In the genomic region with DNA sequence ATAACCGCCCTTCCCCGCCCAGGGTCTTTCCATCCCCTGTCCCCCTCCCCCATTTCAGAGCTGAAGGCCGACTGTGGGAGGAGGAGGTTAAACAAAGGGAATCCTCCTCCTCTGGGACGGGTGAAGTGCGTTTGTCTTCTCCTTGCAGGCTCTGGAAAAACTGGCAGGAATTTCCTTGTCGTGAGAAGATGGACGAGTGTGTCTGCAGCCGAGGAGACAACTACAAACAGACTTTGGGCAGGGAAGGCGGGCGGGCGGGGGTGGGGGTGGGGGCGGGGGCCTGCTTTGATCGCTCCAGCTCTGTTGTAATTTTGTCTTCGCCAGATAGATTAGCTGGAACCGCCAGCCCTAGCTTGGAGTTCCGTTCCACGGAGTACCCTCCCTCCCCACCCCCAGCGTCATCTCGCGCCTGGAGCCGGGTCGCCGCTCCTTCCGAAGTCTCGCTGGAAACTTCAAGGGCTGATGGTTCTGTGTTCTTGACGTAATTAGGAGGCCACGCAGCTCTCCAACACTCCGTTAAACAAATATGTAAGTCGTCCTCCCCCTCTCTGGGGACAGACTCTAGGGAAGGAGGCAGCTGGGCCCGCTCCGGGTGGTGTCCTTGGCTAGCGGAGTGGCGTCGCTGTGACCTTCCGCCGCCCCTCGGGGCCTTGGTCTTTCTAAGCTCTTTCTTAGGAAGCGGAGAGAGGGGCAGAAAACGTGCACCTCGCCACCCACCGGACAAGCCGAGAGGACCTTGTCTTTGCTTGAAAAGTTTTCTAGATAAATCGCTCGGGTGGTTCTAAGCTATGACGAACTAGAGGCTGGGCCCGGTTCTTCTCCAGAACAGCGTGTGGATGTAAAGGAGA, we compare ENCODE assay signal across 17 cellular contexts. TPM values are rescaled to one million over a fixed set of nuclear protein-coding genes. Genes with fewer than 3 reads are reported as not detected.
A peak's percentile ranks its signal among the peaks of the same experiment; 100 is the strongest.
DNase-seq lines count a peak whose midpoint lies in the region; ATAC-seq, FAIRE-seq and TF ChIP-seq lines count a peak whose summit lies in the region.
"Had no signal": no experiment of that assay in that cellular context is flagged by ENCODE, and none has a peak within 500 bp of the region (broad histone marks: within the 10 kb centered on the region; RNA-seq: fewer than 3 reads in every experiment).

No MANE protein-coding gene starts in this region.

- H3K79me2 ChIP-seq in HepG2 (ENCODE audit: insufficient read depth, low read length) = no peaks in the 10 kb centered on the region

- H3K27ac ChIP-seq in HepG2 (ENCODE audit: extremely low read length, insufficient read depth, low read length) (no peak overlapping the region), right lobe of liver (no peak overlapping the region), iPS-20b (ENCODE audit: low read length) (no peak overlapping the region), thoracic aorta (no peak overlapping the region)
- no peak overlapping the region for H3K27ac ChIP-seq in effector memory CD4-positive, alpha-beta T cell (ENCODE audit: insufficient read depth, low read length, poor library complexity, severe bottlenecking)
- H3K27ac ChIP-seq: SJCRH30 had no signal

- peaks cover 34% of the 10 kb centered on the region for H3K4me1 Mint-ChIP-seq in activated B cell treated with CpG ODN at 0.5 μM for 24 hours

- H3K4me3 ChIP-seq in HepG2 (replicated peaks in 1 of 3; ENCODE audit: insufficient read depth in 1 of 3, low read depth in 2 of 3, low read length in 3 of 3) (peak overlapping the region; percentile 33 to 67 (median 45); a peak in 5 of 6 replicates), right lobe of liver (no peak overlapping the region), iPS-20b (ENCODE audit: low read length) (peak overlapping the region; percentile 55), thoracic aorta (peak overlapping the region; percentile 13)
- H3K4me3 ChIP-seq in effector memory CD4-positive, alpha-beta T cell (ENCODE audit: insufficient read depth, low read depth, low read length, poor library complexity, severe bottlenecking) = no peak overlapping the region
- H3K4me3 ChIP-seq: mucosa of descending colon, SJCRH30 had no signal

- H3K27me3 Mint-ChIP-seq in activated B cell treated with CpG ODN at 0.5 μM for 24 hours = peaks cover 70% of the 10 kb centered on the region

- TF ChIP-seq POLR2A in HepG2 (IDR thresholded peaks at IDR 0.05; ENCODE audit: insufficient read depth in 1 of 2, low read depth in 2 of 2, low read length in 2 of 2) = no peak
- no peak for TF ChIP-seq POLR2A in right lobe of liver (IDR thresholded peaks at IDR 0.05)

- H3K4me3 Mint-ChIP-seq in activated B cell treated with CpG ODN at 0.5 μM for 24 hours = peak overlapping the region; percentile 9

- in situ Hi-C loops in HepG2 (cut with HindIII; ENCODE audit: extremely low pct_ligation_motif_present, low pct_unique_long_range_greater_than_20kb) = no loop called here

- CTCF ChIA-PET in HepG2 (lab: Yijun Ruan, JAX; ENCODE audit: low intra/inter-chr PET ratio, low total read pairs) (no interaction called here), activated B cell treated with CpG ODN at 0.5 μM for 24 hours (lab: Charles Lee) (interaction anchor here (0.9 to 4.8 kb wide), 2 partner anchors 8 to 12 kb away, joined by 3 to 28 read pairs; no protein-coding TSS in a partner anchor)

- peak; percentile 13; the same call in 2 of the 3 replicates for ATAC-seq in HepG2
- no peak for ATAC-seq in right lobe of liver
- no peak for ATAC-seq in activated B cell treated with CpG ODN at 0.5 μM for 24 hours (ENCODE audit: low read depth)
- no peak for ATAC-seq in thoracic aorta (ENCODE audit: insufficient number of reproducible peaks, low FRiP score, low read depth)
- no peak for ATAC-seq in left lobe of liver

- no peaks in the 10 kb centered on the region for H3K9me3 Mint-ChIP-seq in activated B cell treated with CpG ODN at 0.5 μM for 24 hours

- H3K27me3 ChIP-seq in HepG2 (ENCODE audit: control insufficient read depth in 1 of 2, insufficient read depth in 2 of 2, low read length in 2 of 2) (peaks cover 11 to 94% of the 10 kb centered on the region in 2 experiments), right lobe of liver (peaks cover 22 to 35% of the 10 kb centered on the region in 2 donors), iPS-20b (ENCODE audit: insufficient read depth, low read length) (peaks cover 97% of the 10 kb centered on the region), thoracic aorta (replicated peaks; ENCODE audit: insufficient read depth) (peaks cover 46% of the 10 kb centered on the region)
- H3K27me3 ChIP-seq in effector memory CD4-positive, alpha-beta T cell (replicated peaks; ENCODE audit: control insufficient read depth, insufficient read depth, low read length, poor library complexity, severe bottlenecking) = peaks cover 89% of the 10 kb centered on the region
- H3K27me3 ChIP-seq: SJCRH30 had no signal

- no peaks in the 10 kb centered on the region for H3K9me3 ChIP-seq in HepG2 (ENCODE audit: low read length)
- H3K9me3 ChIP-seq in right lobe of liver = no peaks in the 10 kb centered on the region
- peaks cover 3% of the 10 kb centered on the region; the same call in 1 of the 2 replicates for H3K9me3 ChIP-seq in iPS-20b (ENCODE audit: insufficient read depth, low read depth, low read length)
- H3K9me3 ChIP-seq in thoracic aorta = no peaks in the 10 kb centered on the region
- no peaks in the 10 kb centered on the region for H3K9me3 ChIP-seq in effector memory CD4-positive, alpha-beta T cell (ENCODE audit: control insufficient read depth, low read length)
- H3K9me3 ChIP-seq: mucosa of descending colon, SJCRH30 had no signal

- TF ChIP-seq CTCF in HepG2 (CRISPR knock-in tag; IDR thresholded peaks at IDR 0.05) (no peak), right lobe of liver (IDR thresholded peaks at IDR 0.05) (no peak), activated B cell treated with CpG ODN at 0.5 μM for 24 hours (IDR thresholded peaks at IDR 0.05) (no peak), thoracic aorta (IDR thresholded peaks at IDR 0.05) (no peak)

- H2AFZ ChIP-seq in HepG2 (ENCODE audit: low read length) = no peak overlapping the region

- FAIRE-seq in HepG2 (lab: Jason Lieb, UNC) = no peak
- FAIRE-seq: GM18507 had no signal

- H3K36me3 ChIP-seq in HepG2 (replicated peaks in 1 of 2; ENCODE audit: control insufficient read depth in 1 of 2, insufficient read depth in 2 of 2, low read length in 2 of 2) (no peaks in the 10 kb centered on the region), right lobe of liver (no peaks in the 10 kb centered on the region), iPS-20b (ENCODE audit: insufficient read depth, low read depth, low read length) (no peaks in the 10 kb centered on the region), thoracic aorta (no peaks in the 10 kb centered on the region)
- no peaks in the 10 kb centered on the region for H3K36me3 ChIP-seq in effector memory CD4-positive, alpha-beta T cell (ENCODE audit: control insufficient read depth, insufficient read depth, low read length)
- H3K36me3 ChIP-seq: SJCRH30 had no signal

- DNase-seq in HepG2 (ENCODE audit: low spot score) = no peak
- DNase-seq in right lobe of liver = no peak
- DNase-seq in activated B cell treated with CpG ODN at 0.5 μM for 24 hours = no peak
- no peak for DNase-seq in thoracic aorta (ENCODE audit: low spot score)
- no peak for DNase-seq in left lobe of liver (ENCODE audit: low spot score)
- no peak for DNase-seq in effector memory CD4-positive, alpha-beta T cell
- no peak for DNase-seq in cardiac septum (ENCODE audit: low spot score)
- DNase-seq: activated CD4-positive, CD25-positive, alpha-beta regulatory T cell treated with anti-CD3 and anti-CD28 coated beads, Interleukin-2, amount 50 U/mL, for 72 hours; amygdala; Karpas-422; mucosa of descending colon; NCI-H226; SJCRH30 had no signal

- H3K9ac ChIP-seq in HepG2 (ENCODE audit: insufficient read depth, low read depth, low read length) (no peak overlapping the region), iPS-20b (ENCODE audit: low read depth, low read length) (no peak overlapping the region)

- no peaks in the 10 kb centered on the region for H3K36me3 Mint-ChIP-seq in activated B cell treated with CpG ODN at 0.5 μM for 24 hours (ENCODE audit: low read depth)

- H3K27ac Mint-ChIP-seq in activated B cell treated with CpG ODN at 0.5 μM for 24 hours = no peak overlapping the region

- no TSS peak for BruUV-seq in HepG2 (replicated peaks; lab: Mats Ljungman, UMichigan)

- WGBS in HepG2 (ENCODE audit: low lambda C conversion rate) = 19% methylated on average over 43 of the region's 47 CpGs
- 6% methylated on average over 35 of the region's 47 CpGs for WGBS in right lobe of liver (ENCODE audit: insufficient coverage, low coverage, low lambda C conversion rate, missing lambda C conversion rate)

- intact Hi-C loops in HepG2 (cut with micrococcal nuclease; ENCODE audit: unreplicated experiment) (no loop called here), right lobe of liver (cut with DNase I) (no loop called here), activated B cell treated with CpG ODN at 0.5 μM for 24 hours (cut with micrococcal nuclease) (loop anchor here (1.0 to 5.0 kb wide), 5 partner anchors 13 to 756 kb away; a partner anchor contains a TSS), cardiac septum (cut with DNase I) (loop anchor here (5.0 kb wide), 1 partner anchor 171 kb away; no protein-coding TSS in a partner anchor)

- TF ChIP-seq EP300 in HepG2 (IDR thresholded peaks at IDR 0.05; ENCODE audit: low read depth in 2 of 2, low read length in 2 of 2) (no peak), HepG2 (CRISPR knock-in tag; IDR thresholded peaks at IDR 0.05; ENCODE audit: borderline replicate concordance) (no peak)

- H3K4me2 ChIP-seq in HepG2 (ENCODE audit: low read depth, low read length) = peak overlapping the region; percentile 89

- POLR2A ChIA-PET in HepG2 (lab: Yijun Ruan, JAX) (interaction anchor here (1.1 kb wide), 1 partner anchor 80 kb away, joined by 4 read pairs; a partner anchor contains a TSS), activated B cell treated with CpG ODN at 0.5 μM for 24 hours (lab: Charles Lee) (no interaction called here)

- TF ChIP-seq RAD21 in HepG2 (CRISPR knock-in tag; IDR thresholded peaks at IDR 0.05) = no peak

- peaks cover 50% of the 10 kb centered on the region for H3K4me1 ChIP-seq in HepG2 (ENCODE audit: insufficient read depth, low read length)
- H3K4me1 ChIP-seq in right lobe of liver = peaks cover 0 to 17% (median 2%) of the 10 kb centered on the region in 4 donors
- H3K4me1 ChIP-seq in iPS-20b (ENCODE audit: insufficient read depth, low read length) = peaks cover 27% of the 10 kb centered on the region; the same call in 1 of the 2 replicates
- peaks cover 14 to 15% of the 10 kb centered on the region in 2 donors for H3K4me1 ChIP-seq in thoracic aorta (ENCODE audit: control insufficient read depth in 1 of 2, low read depth in 2 of 2)
- peaks cover 28% of the 10 kb centered on the region for H3K4me1 ChIP-seq in effector memory CD4-positive, alpha-beta T cell (ENCODE audit: control insufficient read depth, insufficient read depth, low read length, poor library complexity, severe bottlenecking)
- H3K4me1 ChIP-seq: SJCRH30 had no signal

- H4K20me1 ChIP-seq in HepG2 (ENCODE audit: insufficient read depth, low read length) = no peaks in the 10 kb centered on the region; the same call in 1 of the 2 replicates

RNA-seq across cellular contexts. Expression of a gene that starts 6.2 kb away (rescaled TPM):
- total RNA-seq in HepG2 (2016; rRNA removed; fragmentation: Illumina TruSeq; extraction: Trizol) (not detected in 2 replicates), right lobe of liver (not detected), activated B cell treated with CpG ODN at 0.5 μM for 24 hours (not detected in 2 replicates), thoracic aorta (not detected), left lobe of liver (not detected), cardiac septum (not detected)
- not detected in 2 replicates for total RNA-seq in HepG2 (2016; cell fraction: cytosol; rRNA removed; fragmentation: Illumina TruSeq; extraction: Trizol; ENCODE audit: low read depth)
- not detected in 2 replicates for total RNA-seq in HepG2 (2016; cell fraction: insoluble cytoplasmic fraction; rRNA removed; fragmentation: Illumina TruSeq; extraction: Trizol)
- not detected in 2 replicates for total RNA-seq in HepG2 (2016; cell fraction: membrane; rRNA removed; fragmentation: Illumina TruSeq; extraction: Trizol)
- not detected in 2 replicates for total RNA-seq in HepG2 (2016; cell fraction: nucleus; rRNA removed; fragmentation: Illumina TruSeq; extraction: Trizol)
- not detected in 2 replicates for polyA plus RNA-seq in HepG2 (2011; rRNA removed)
- polyA plus RNA-seq in HepG2 (2011; cell fraction: cytosol; rRNA removed) = not detected in 2 replicates
- not detected in 2 replicates for polyA plus RNA-seq in HepG2 (2011; cell fraction: nucleus; rRNA removed)
- polyA plus RNA-seq in HepG2 (2012) = 0.07 TPM in 1 of 2 replicates, not detected in the other
- polyA plus RNA-seq in HepG2 (2016; cell fraction: cytosol; fragmentation: Illumina TruSeq; extraction: Trizol; ENCODE audit: low read depth) = not detected in 2 replicates
- not detected in 2 replicates for polyA plus RNA-seq in HepG2 (2016; cell fraction: insoluble cytoplasmic fraction; fragmentation: Illumina TruSeq; extraction: Trizol; ENCODE audit: low read depth)
- not detected in 2 replicates for polyA plus RNA-seq in HepG2 (2016; cell fraction: membrane; fragmentation: Illumina TruSeq; extraction: Trizol; ENCODE audit: low read depth)
- polyA plus RNA-seq in HepG2 (2016; cell fraction: nucleus; fragmentation: Illumina TruSeq; extraction: Trizol; ENCODE audit: insufficient read depth, low read depth) = not detected in 2 replicates
- not detected in 2 replicates for polyA minus RNA-seq in HepG2 (2011; rRNA and poly(A)+ RNA removed; ENCODE audit: low replicate concordance)
- polyA minus RNA-seq in HepG2 (2011; cell fraction: cytosol; rRNA and poly(A)+ RNA removed) = not detected in 2 replicates
- not detected in 2 replicates for polyA minus RNA-seq in HepG2 (2011; cell fraction: nucleus; rRNA and poly(A)+ RNA removed)
- total RNA-seq: fibroblast of lung, mucosa of descending colon, subcutaneous adipose tissue had no signal
- polyA plus RNA-seq: fibroblast of lung had no signal

Comparison
In these comparisons a context has a peak if more than half of its experiments do, and no peak if none do; other contexts are left out.
1. H3K4me3 ChIP-seq: peak in HepG2 (3 of 3), iPS-20b (single experiment) and thoracic aorta (single experiment); none in right lobe of liver (0 of 3) and effector memory CD4-positive, alpha-beta T cell (single experiment).
2. intact Hi-C loops: an anchor here in activated B cell treated with CpG ODN at 0.5 μM for 24 hours (1.0 to 5.0 kb wide) and cardiac septum (5.0 kb wide); none called in HepG2 and right lobe of liver.